11 cellular contexts compared by ENCODE assay signal in the genomic region with DNA sequence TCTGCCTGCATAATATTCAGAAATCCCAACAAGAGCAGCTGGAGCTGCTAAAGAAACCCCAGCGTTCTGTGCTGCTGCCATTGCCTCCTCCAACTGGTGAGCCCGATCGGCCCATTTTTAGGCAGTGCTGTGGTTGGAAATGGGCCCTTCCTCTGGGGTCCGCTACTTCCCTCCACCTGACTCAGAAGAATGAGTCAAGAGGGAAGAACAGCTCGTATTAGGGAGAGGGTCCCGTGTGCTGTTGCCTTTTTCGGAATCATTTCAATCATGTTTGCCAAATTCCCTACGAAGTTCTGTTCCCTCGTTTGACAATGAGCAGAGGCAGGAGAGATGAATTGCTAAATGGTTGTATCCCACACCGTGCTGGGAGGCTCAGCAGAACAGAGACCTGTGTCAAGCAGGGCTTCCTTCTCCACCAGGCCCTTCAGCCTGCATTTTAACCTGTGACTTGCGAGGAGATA. TPM values are rescaled to one million over a fixed set of nuclear protein-coding genes. Genes with fewer than 3 reads are reported as not detected.
DNase-seq lines count a peak whose midpoint lies in the region; ATAC-seq and TF ChIP-seq lines count a peak whose summit lies in the region.
"Had no signal": no experiment of that assay in that cellular context is flagged by ENCODE, and none has a peak within 500 bp of the region (broad histone marks: within the 10 kb centered on the region; RNA-seq: fewer than 3 reads in every experiment).

No MANE protein-coding gene starts in this region.

- H3K36me3 ChIP-seq in heart left ventricle (peaks cover 0 to 26% (median 2%) of the 10 kb centered on the region in 9 donors), esophagus squamous epithelium (peaks cover 0 to 6% (median 0%) of the 10 kb centered on the region in 3 donors), aorta (ENCODE audit: control insufficient read depth in 1 of 2, insufficient read depth in 2 of 2, low read length in 1 of 2) (peaks cover 0 to 6% of the 10 kb centered on the region in 2 donors), MM.1S (replicated peaks; ENCODE audit: insufficient read depth, low read length) (no peaks in the 10 kb centered on the region)

- ATAC-seq in heart left ventricle, result no peak
- no peak for ATAC-seq in natural killer cell treated with Interleukin-12 subunit alpha and Interleukin-12 subunit beta and Interleukin-15 and Interleukin-18, amount 100 ng/mL, for 72 hours
- ATAC-seq in aorta (ENCODE audit: low FRiP score), result no peak
- ATAC-seq: activated T-cell treated with anti-CD3 and anti-CD28 coated beads, Interleukin-2, amount 50 U/mL, for 4 hours had no signal

- TF ChIP-seq POLR2A in heart left ventricle (IDR thresholded peaks at IDR 0.05), result no peak
- no peak for TF ChIP-seq POLR2A in esophagus squamous epithelium (IDR thresholded peaks at IDR 0.05)

- peaks cover 20% of the 10 kb centered on the region for H3K36me3 Mint-ChIP-seq in natural killer cell treated with Interleukin-12 subunit alpha and Interleukin-12 subunit beta and Interleukin-15 and Interleukin-18, amount 100 ng/mL, for 72 hours

- intact Hi-C loops in heart left ventricle (cut with DNase I) (no loop called here), cardiac septum (cut with DNase I) (no loop called here), esophagus squamous epithelium (cut with DNase I) (no loop called here), aorta (cut with DNase I) (no loop called here)

- H3K4me1 Mint-ChIP-seq in natural killer cell treated with Interleukin-12 subunit alpha and Interleukin-12 subunit beta and Interleukin-15 and Interleukin-18, amount 100 ng/mL, for 72 hours (ENCODE audit: low read depth in 2 of 2), result peaks cover 13% of the 10 kb centered on the region in 2 donors

- H3K27ac ChIP-seq in heart left ventricle (peak overlapping the region; percentile 61 to 97 (median 80)), esophagus squamous epithelium (peak overlapping the region; percentile 89 to 93 (median 90)), aorta (ENCODE audit: low read depth in 1 of 2, low read length in 2 of 2) (peak overlapping the region; percentile 68 to 90), MM.1S (ENCODE audit: low read length) (no peak overlapping the region)

- H3K9me2 ChIP-seq in MM.1S (replicated peaks; ENCODE audit: insufficient read depth, low read length), result no peaks in the 10 kb centered on the region

- H3K79me2 ChIP-seq in MM.1S (ENCODE audit: low read length), result no peaks in the 10 kb centered on the region

- H3K27me3 ChIP-seq in heart left ventricle (no peaks in the 10 kb centered on the region), esophagus squamous epithelium (no peaks in the 10 kb centered on the region), aorta (ENCODE audit: control insufficient read depth in 1 of 2, insufficient read depth in 2 of 2, low read length in 1 of 2) (no peaks in the 10 kb centered on the region), MM.1S (replicated peaks; ENCODE audit: insufficient read depth, low read length) (no peaks in the 10 kb centered on the region)

- TF ChIP-seq CTCF in heart left ventricle (IDR thresholded peaks at IDR 0.05) (no peak), esophagus squamous epithelium (IDR thresholded peaks at IDR 0.05) (no peak), MM.1S (IDR thresholded peaks at IDR 0.05; ENCODE audit: low read length) (no peak)

- no peak overlapping the region for H2AFZ ChIP-seq in MM.1S (ENCODE audit: low read length)

- no peaks in the 10 kb centered on the region for H3K9me3 ChIP-seq in heart left ventricle
- H3K9me3 ChIP-seq in esophagus squamous epithelium, result no peaks in the 10 kb centered on the region
- H3K9me3 ChIP-seq in aorta (ENCODE audit: control insufficient read depth, low read length), result no peaks in the 10 kb centered on the region
- no peaks in the 10 kb centered on the region for H3K9me3 ChIP-seq in MM.1S (replicated peaks; ENCODE audit: insufficient read depth, low read length)

- no peak overlapping the region for H3K4me3 ChIP-seq in heart left ventricle
- H3K4me3 ChIP-seq in esophagus squamous epithelium, result peak overlapping the region in 1 of 4 donors; percentile 30
- no peak overlapping the region for H3K4me3 ChIP-seq in aorta (ENCODE audit: low read length in 2 of 2)
- no peak overlapping the region for H3K4me3 ChIP-seq in MM.1S (ENCODE audit: low read length)

- peaks cover 13% of the 10 kb centered on the region for H3K9me3 Mint-ChIP-seq in natural killer cell treated with Interleukin-12 subunit alpha and Interleukin-12 subunit beta and Interleukin-15 and Interleukin-18, amount 100 ng/mL, for 72 hours

- no peaks in the 10 kb centered on the region for H4K20me1 ChIP-seq in MM.1S (ENCODE audit: insufficient read depth, low read length)

- H3K4me1 ChIP-seq in heart left ventricle (peaks cover 0 to 31% (median 11%) of the 10 kb centered on the region in 12 donors), esophagus squamous epithelium (peaks cover 18 to 38% (median 24%) of the 10 kb centered on the region in 3 donors), aorta (ENCODE audit: control insufficient read depth in 1 of 2, insufficient read depth in 2 of 2, low read length in 2 of 2) (no peaks in the 10 kb centered on the region), MM.1S (ENCODE audit: low read length) (no peaks in the 10 kb centered on the region)

- H3K27ac Mint-ChIP-seq in natural killer cell treated with Interleukin-12 subunit alpha and Interleukin-12 subunit beta and Interleukin-15 and Interleukin-18, amount 100 ng/mL, for 72 hours, result peak overlapping the region; percentile 11 to 61
- H3K27ac Mint-ChIP-seq: progenitor cell of endocrine pancreas had no signal

- 58 to 71% (median 62%) methylated on average over 10 to 11 of the region's 11 CpGs for WGBS in heart left ventricle, 4 donors
- WGBS in esophagus squamous epithelium, 2 donors, result 45 to 46% methylated on average over 9 to 11 of the region's 11 CpGs
- 9 to 10% methylated on average over 11 of the region's 11 CpGs for WGBS in aorta, 2 donors

- DNase-seq in heart left ventricle (no peak), cardiac septum (ENCODE audit: low spot score) (no peak), esophagus squamous epithelium (lab: John Stamatoyannopoulos, UW) (no peak), aorta (no peak), AG08396 (ENCODE audit: low spot score) (no peak), MM.1S (no peak), amniotic stem cell (lab: John Stamatoyannopoulos, UW) (no peak)
- DNase-seq in natural killer cell treated with Interleukin-12 subunit alpha and Interleukin-12 subunit beta and Interleukin-15 and Interleukin-18, amount 100 ng/mL, for 72 hours (ENCODE audit: low spot score), result no peak
- DNase-seq: activated T-cell treated with anti-CD3 and anti-CD28 coated beads, Interleukin-2, amount 50 U/mL, for 4 hours had no signal

- no peak overlapping the region for H3K9ac ChIP-seq in MM.1S (ENCODE audit: low read length)

- H3F3A ChIP-seq in MM.1S (ENCODE audit: insufficient read depth, low read length), result no peaks in the 10 kb centered on the region

- H3K27me3 Mint-ChIP-seq in natural killer cell treated with Interleukin-12 subunit alpha and Interleukin-12 subunit beta and Interleukin-15 and Interleukin-18, amount 100 ng/mL, for 72 hours, result peaks cover 0 to 14% of the 10 kb centered on the region in 2 donors
- H3K27me3 Mint-ChIP-seq: progenitor cell of endocrine pancreas had no signal

- H3K4me2 ChIP-seq in MM.1S (ENCODE audit: low read depth, low read length), result no peak overlapping the region

- no peak overlapping the region for H3K4me3 Mint-ChIP-seq in natural killer cell treated with Interleukin-12 subunit alpha and Interleukin-12 subunit beta and Interleukin-15 and Interleukin-18, amount 100 ng/mL, for 72 hours
- H3K4me3 Mint-ChIP-seq: activated T-cell treated with anti-CD3 and anti-CD28 coated beads, Interleukin-2, amount 50 U/mL, for 4 hours had no signal

RNA-seq across cellular contexts. Expression of gene THBS2, which starts 38.4 kb away (rescaled TPM):
- total RNA-seq in heart left ventricle (10 to 100 TPM in 8 of 9 donors, 1 to 10 TPM in 1; 7.9 to 51.7 (median 15.9) TPM), cardiac septum (28.8 TPM), esophagus squamous epithelium (10 to 100 TPM in 3 of 4 donors, 1 to 10 TPM in 1; 4.3 to 35.7 (median 25.5) TPM), aorta (1,000 to 10,000 TPM in 1 of 2 donors, 100 to 1,000 TPM in 1; 700 to 1,026 TPM)
- polyA plus RNA-seq in heart left ventricle (10 to 100 TPM in 1 of 2 donors, 1 to 10 TPM in 1; 1.9 to 19.8 TPM), aorta (100 to 1,000 TPM in 1 of 2 donors, 10 to 100 TPM in 1; 68.6 to 378 TPM)
- total RNA-seq in natural killer cell treated with Interleukin-12 subunit alpha and Interleukin-12 subunit beta and Interleukin-15 and Interleukin-18, amount 100 ng/mL, for 72 hours, result not detected
- total RNA-seq: progenitor cell of endocrine pancreas; T-helper 1 cell treated with Interleukin-12 subunit alpha and Interleukin-12 subunit beta and Interleukin-4 antibody, amounts not matched to agents 30 ng/mL and 1 ng/mL, for 36 hours had no signal

Comparison
In these comparisons a context has a peak if more than half of its experiments do, and no peak if none do; other contexts are left out.
1. RNA of gene THBS2, which starts 38.4 kb away (total RNA-seq): 700 to 1,026 TPM in aorta; 28.8 TPM in cardiac septum (single experiment), 4.3 to 35.7 TPM in esophagus squamous epithelium, 7.9 to 51.7 TPM in heart left ventricle and not detected in natural killer cell treated with Interleukin-12 subunit alpha and Interleukin-12 subunit beta and Interleukin-15 and Interleukin-18, amount 100 ng/mL, for 72 hours; every median in the first group is over 10 times any median in the second.